ENCODE assay signal across 12 cellular contexts in the genomic region with DNA sequence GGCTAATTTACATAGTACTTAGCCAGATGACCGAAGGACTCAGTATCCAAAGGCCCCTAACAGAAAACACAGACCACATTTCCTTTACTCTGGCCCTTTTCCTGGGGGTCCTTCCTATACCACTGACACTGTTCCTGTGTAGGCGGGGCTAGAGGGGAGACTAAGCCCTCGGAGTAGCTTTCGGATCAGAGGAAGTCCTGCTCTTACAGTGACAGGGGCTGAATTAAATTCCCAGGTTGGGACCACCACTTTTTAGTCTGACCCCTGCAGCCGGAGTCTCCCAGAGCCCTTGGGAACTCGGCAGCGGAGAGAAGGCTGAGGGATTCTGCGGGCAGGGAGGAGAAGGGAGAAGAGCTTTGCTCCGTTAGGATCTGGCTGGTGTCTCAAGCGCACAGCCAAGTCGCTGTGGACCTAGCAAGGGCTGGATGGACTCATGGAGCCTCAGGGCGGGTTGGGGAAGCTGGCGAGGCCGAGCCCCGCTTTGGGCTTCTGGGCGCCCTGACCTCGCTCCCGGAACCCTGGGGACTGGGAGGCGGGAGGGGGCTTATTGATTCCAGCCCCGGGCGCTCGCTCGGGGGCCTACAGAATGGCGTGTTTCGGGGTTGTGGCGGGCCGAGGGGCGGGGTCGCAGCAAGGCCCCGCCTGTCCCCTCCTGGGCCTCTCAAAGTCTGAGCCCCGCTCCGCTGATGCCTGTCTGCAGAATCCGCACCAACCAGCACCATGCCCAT. TPM values are rescaled to one million over a fixed set of nuclear protein-coding genes. Genes with fewer than 3 reads are reported as not detected.
DNase-seq lines count a peak whose midpoint lies in the region; ATAC-seq and TF ChIP-seq lines count a peak whose summit lies in the region.
"Not testable (repeated sequence)": the region's sequence is repeated elsewhere in the genome, so short reads cannot be mapped to it uniquely, and the experiment has no call there.
"Had no signal": no experiment of that assay in that cellular context is flagged by ENCODE, and none has a peak within 500 bp of the region (broad histone marks: within the 10 kb centered on the region; RNA-seq: fewer than 3 reads in every experiment).

TSS of gene GSTM5 (plus strand) at position 659 of the 728 bp plus-strand sequence. CDS start at position 721, 62 bp downstream.

- H3K27me3 ChIP-seq in dorsolateral prefrontal cortex; heart right ventricle; lung (ENCODE audit: control insufficient read depth, insufficient read depth); rectal smooth muscle tissue (ENCODE audit: control insufficient read depth, insufficient read depth, low read length); thoracic aorta (replicated peaks; ENCODE audit: insufficient read depth): not testable (repeated sequence)

- TF ChIP-seq CTCF in AG09309 (IDR thresholded peaks at IDR 0.05; ENCODE audit: control insufficient read depth, insufficient read depth, low read depth, low read length, missing control alignments); dorsolateral prefrontal cortex (IDR thresholded peaks at IDR 0.05 in 54 of 56, conservative IDR thresholded peaks at IDR 0.05 in 2 of 56; ENCODE audit: low read depth in 1 of 56, partially characterized antibody in 56 of 56); heart right ventricle (IDR thresholded peaks at IDR 0.05); lung (IDR thresholded peaks at IDR 0.05; ENCODE audit: control extremely low read depth, extremely low read depth); thoracic aorta (IDR thresholded peaks at IDR 0.05): not testable (repeated sequence)

- H3K27me3 Mint-ChIP-seq in IgD-negative memory B cell, result peaks cover 10% of the 10 kb centered on the region
- H3K27me3 Mint-ChIP-seq in activated T-helper 1 cell treated with anti-CD3 and anti-CD28 coated beads, Interleukin-12 subunit alpha, Interleukin-12 subunit beta, Interleukin-2, Interleukin-4 antibody, amounts not matched to agents 30 ng/mL and 10 ng/mL and 1 ng/mL, durations not matched to agents 14 hours and 24 hours and 36 hours (ENCODE audit: insufficient read depth), result not testable (repeated sequence)

- H3K9ac ChIP-seq in rectal smooth muscle tissue (ENCODE audit: low read length), result not testable (repeated sequence)

- not testable (repeated sequence) for H3K4me1 ChIP-seq in heart right ventricle; lung (ENCODE audit: control insufficient read depth in 2 of 2, insufficient read depth in 2 of 2, low read length in 2 of 2); rectal smooth muscle tissue (ENCODE audit: control insufficient read depth, insufficient read depth, low read length); thoracic aorta (ENCODE audit: control insufficient read depth in 1 of 2, low read depth in 2 of 2)

- H3K4me3 Mint-ChIP-seq in IgD-negative memory B cell, result peak within 1 kb of the TSS in 3 of 4 donors; percentile 55 to 75 (median 58)
- H3K4me3 Mint-ChIP-seq in activated T-helper 1 cell treated with anti-CD3 and anti-CD28 coated beads, Interleukin-12 subunit alpha, Interleukin-12 subunit beta, Interleukin-2, Interleukin-4 antibody, amounts not matched to agents 30 ng/mL and 10 ng/mL and 1 ng/mL, durations not matched to agents 14 hours and 24 hours and 36 hours, result peak within 1 kb of the TSS; percentile 77

- ATAC-seq in heart right ventricle (peak; percentile 56 to 87 (median 72)), lung (ENCODE audit: insufficient read depth, low FRiP score) (peak; percentile 34)
- ATAC-seq in thoracic aorta (ENCODE audit: insufficient number of reproducible peaks, low FRiP score, low read depth), result not testable (repeated sequence)

- H3K4me3 ChIP-seq in AG09309 (ENCODE audit: control insufficient read depth, low read depth, low read length) (peak within 1 kb of the TSS; percentile 42), dorsolateral prefrontal cortex (peak within 1 kb of the TSS in 45 of 59 donors; percentile 8 to 59 (median 40)), heart right ventricle (peak within 1 kb of the TSS in 9 of 10 donors; percentile 33 to 57 (median 49)), rectal smooth muscle tissue (ENCODE audit: low read length) (peak within 1 kb of the TSS; percentile 41), thoracic aorta (peak within 1 kb of the TSS; percentile 46)
- not testable (repeated sequence) for H3K4me3 ChIP-seq in lung

- WGBS in heart right ventricle, 2 donors, result 15 to 25% methylated on average over 33 of the region's 33 CpGs
- 17 to 29% methylated on average over 33 of the region's 33 CpGs for WGBS in lung, 2 donors

- H3K4me1 Mint-ChIP-seq in IgD-negative memory B cell; activated T-helper 1 cell treated with anti-CD3 and anti-CD28 coated beads, Interleukin-12 subunit alpha, Interleukin-12 subunit beta, Interleukin-2, Interleukin-4 antibody, amounts not matched to agents 30 ng/mL and 10 ng/mL and 1 ng/mL, durations not matched to agents 14 hours and 24 hours and 36 hours (ENCODE audit: low read depth): not testable (repeated sequence)

- DNase-seq in AG09309 (ENCODE audit: low read depth); activated T-helper 1 cell treated with anti-CD3 and anti-CD28 coated beads, Interleukin-12 subunit alpha, Interleukin-12 subunit beta, Interleukin-2, Interleukin-4 antibody, amounts not matched to agents 30 ng/mL and 10 ng/mL and 1 ng/mL, durations not matched to agents 14 hours and 24 hours and 36 hours (ENCODE audit: low spot score); dorsolateral prefrontal cortex; thoracic aorta (ENCODE audit: low spot score): not testable (repeated sequence)
- DNase-seq in heart right ventricle (peak in 1 of 2 donors; percentile 14), lung (ENCODE audit: low spot score) (peak; percentile 26)

- H3K36me3 Mint-ChIP-seq in IgD-negative memory B cell; activated T-helper 1 cell treated with anti-CD3 and anti-CD28 coated beads, Interleukin-12 subunit alpha, Interleukin-12 subunit beta, Interleukin-2, Interleukin-4 antibody, amounts not matched to agents 30 ng/mL and 10 ng/mL and 1 ng/mL, durations not matched to agents 14 hours and 24 hours and 36 hours (ENCODE audit: low read depth): not testable (repeated sequence)

- intact Hi-C loops in activated T-helper 1 cell treated with anti-CD3 and anti-CD28 coated beads, Interleukin-12 subunit alpha, Interleukin-12 subunit beta, Interleukin-2, Interleukin-4 antibody, amounts not matched to agents 30 ng/mL and 10 ng/mL and 1 ng/mL, durations not matched to agents 14 hours and 24 hours and 36 hours (cut with micrococcal nuclease); dorsolateral prefrontal cortex (cut with DNase I); heart right ventricle (cut with DNase I): not testable (repeated sequence)

- H3K27ac ChIP-seq in dorsolateral prefrontal cortex, result peak within 1 kb of the TSS in 8 of 59 donors; percentile 12 to 81 (median 60)
- H3K27ac ChIP-seq in heart right ventricle, result peak within 1 kb of the TSS in 5 of 10 donors; percentile 56 to 84 (median 71)
- not testable (repeated sequence) for H3K27ac ChIP-seq in lung (ENCODE audit: low read depth in 1 of 2, low read length in 1 of 2); rectal smooth muscle tissue (ENCODE audit: low read depth, low read length); thoracic aorta

- H3K36me3 ChIP-seq in heart right ventricle; lung (ENCODE audit: control insufficient read depth in 2 of 2, insufficient read depth in 2 of 2, low read length in 2 of 2); rectal smooth muscle tissue (ENCODE audit: control insufficient read depth, insufficient read depth, low read length); thoracic aorta: not testable (repeated sequence)

- H3K9me3 ChIP-seq in heart right ventricle, result peaks cover 0 to 21% (median 4%) of the 10 kb centered on the region in 11 donors
- not testable (repeated sequence) for H3K9me3 ChIP-seq in lung (ENCODE audit: control insufficient read depth in 2 of 2, insufficient read depth in 1 of 2, low read length in 1 of 2); thoracic aorta

- H3K9me3 Mint-ChIP-seq in IgD-negative memory B cell, result peaks cover 4 to 16% (median 15%) of the 10 kb centered on the region in 3 donors
- H3K9me3 Mint-ChIP-seq in activated T-helper 1 cell treated with anti-CD3 and anti-CD28 coated beads, Interleukin-12 subunit alpha, Interleukin-12 subunit beta, Interleukin-2, Interleukin-4 antibody, amounts not matched to agents 30 ng/mL and 10 ng/mL and 1 ng/mL, durations not matched to agents 14 hours and 24 hours and 36 hours, result peaks cover 15% of the 10 kb centered on the region

- H3K27ac Mint-ChIP-seq in IgD-negative memory B cell, result not testable (repeated sequence)
- peak within 1 kb of the TSS; percentile 53 for H3K27ac Mint-ChIP-seq in activated T-helper 1 cell treated with anti-CD3 and anti-CD28 coated beads, Interleukin-12 subunit alpha, Interleukin-12 subunit beta, Interleukin-2, Interleukin-4 antibody, amounts not matched to agents 30 ng/mL and 10 ng/mL and 1 ng/mL, durations not matched to agents 14 hours and 24 hours and 36 hours

RNA-seq across cellular contexts. Expression of gene GSTM5, which starts in this region (rescaled TPM):
- polyA plus RNA-seq in IgD-negative memory B cell (not detected), heart right ventricle (1 to 10 TPM in 1 of 2 donors, under 1 TPM in 1; 0.86 to 2.9 TPM), lung (1 to 10 TPM; 2.9 to 7.9 TPM)
- 0.08 TPM in 1 of 2 replicates, not detected in the other for total RNA-seq in activated T-helper 1 cell treated with anti-CD3 and anti-CD28 coated beads, Interleukin-12 subunit alpha, Interleukin-12 subunit beta, Interleukin-2, Interleukin-4 antibody, amounts not matched to agents 30 ng/mL and 10 ng/mL and 1 ng/mL, durations not matched to agents 14 hours and 24 hours and 36 hours
- total RNA-seq in dorsolateral prefrontal cortex (100 to 1,000 TPM in 1 of 120 experiments, 10 to 100 TPM in 97, 1 to 10 TPM in 22; 1.8 to 148 (median 23.0) TPM), heart right ventricle (1 to 10 TPM in 9 of 10 donors, under 1 TPM in 1; 0.93 to 3.2 (median 2.0) TPM), lung (10 to 100 TPM in 1 of 2 donors, 1 to 10 TPM in 1; 6.2 to 23.7 TPM), thoracic aorta (1 to 10 TPM; 2.0 to 6.9 TPM)
- total RNA-seq: MCF 10A; myocyte; renal cortical epithelial cell; T-helper 1 cell treated with Interleukin-12 subunit alpha and Interleukin-12 subunit beta and Interleukin-4 antibody, amounts not matched to agents 30 ng/mL and 1 ng/mL, for 36 hours had no signal
